Comparison of ENCODE assay signal across 11 cellular contexts in the genomic region with DNA sequence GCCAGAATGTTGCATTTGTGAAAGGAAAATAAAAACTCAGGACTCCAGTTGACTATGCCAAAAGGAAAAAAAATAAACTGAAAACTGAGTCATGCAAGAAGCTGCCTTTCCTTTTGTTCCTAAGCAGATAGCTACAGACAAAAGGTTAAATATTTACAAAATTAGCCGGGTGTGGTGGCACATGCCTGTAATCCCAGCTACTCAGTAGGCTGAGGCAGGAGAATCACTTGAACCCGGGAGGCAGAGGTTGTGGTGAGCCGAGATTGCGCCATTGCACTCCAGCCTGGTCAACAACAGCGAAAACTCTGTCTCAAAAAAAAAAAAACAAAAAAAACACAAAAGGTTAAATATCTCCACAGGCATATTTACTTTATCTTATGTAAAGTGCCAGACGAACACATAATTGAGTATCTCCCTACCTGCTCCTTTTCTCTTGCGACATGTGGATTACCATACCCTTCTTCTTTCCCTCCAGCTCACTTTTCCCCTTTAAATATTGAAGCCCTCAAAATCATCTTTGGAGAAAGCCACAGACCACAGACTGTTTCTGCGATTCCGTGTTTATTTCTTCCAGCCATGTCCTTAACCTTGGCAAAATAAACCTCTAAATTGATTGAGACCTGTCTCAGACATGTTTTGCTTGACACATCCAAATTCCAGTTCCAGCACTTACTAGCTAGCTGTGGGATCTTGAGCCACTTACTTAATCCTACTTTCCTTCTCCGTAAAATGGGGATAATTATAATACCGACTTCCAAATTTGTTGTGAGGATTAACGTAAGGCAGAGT. TPM values are rescaled to one million over a fixed set of nuclear protein-coding genes. Genes with fewer than 3 reads are reported as not detected.
DNase-seq lines count a peak whose midpoint lies in the region; ATAC-seq and TF ChIP-seq lines count a peak whose summit lies in the region.
"Had no signal": no experiment of that assay in that cellular context is flagged by ENCODE, and none has a peak within 500 bp of the region (broad histone marks: within the 10 kb centered on the region; RNA-seq: fewer than 3 reads in every experiment).

No MANE protein-coding gene starts in this region.

- ATAC-seq in HG03460 (IDR thresholded peaks at IDR 0.05; ENCODE audit: unreplicated experiment): no peak

- no peak for TF ChIP-seq CTCF in progenitor cell of endocrine pancreas (IDR thresholded peaks at IDR 0.05; ENCODE audit: unreplicated experiment)

- peaks cover 2% of the 10 kb centered on the region for H3K36me3 Mint-ChIP-seq in progenitor cell of endocrine pancreas (ENCODE audit: insufficient read depth)

- DNase-seq in DMS53 (lab: John Stamatoyannopoulos, UW) (peak; percentile 75), adipocyte (ENCODE audit: low read depth) (peak; percentile 45), glomerular visceral epithelial cell (ENCODE audit: extremely low spot score) (peak; percentile 66), pulmonary artery endothelial cell (ENCODE audit: low read depth, low spot score) (peak; percentile 5), H4 (ENCODE audit: low spot score) (no peak), progenitor cell of endocrine pancreas (ENCODE audit: low spot score, unreplicated experiment) (no peak)
- no peak for DNase-seq in stimulated activated CD4-positive, alpha-beta T cell treated with anti-CD3 and anti-CD28 coated beads, Interleukin-1b, Interleukin-23, amount 100 ng/mL, for 48 hours
- DNase-seq: activated CD4-positive, alpha-beta memory T cell treated with anti-CD3 and anti-CD28 coated beads for 36 hours; NCI-H2081; SHP77 treated with DMSO at 0.1 percent for 48 hours had no signal

- H3K36me3 ChIP-seq in adipocyte (ENCODE audit: control insufficient read depth, insufficient read depth, low read length, severe bottlenecking): no peaks in the 10 kb centered on the region

- H3K27me3 Mint-ChIP-seq in progenitor cell of endocrine pancreas: no peaks in the 10 kb centered on the region
- H3K27me3 Mint-ChIP-seq: activated CD4-positive, alpha-beta memory T cell treated with anti-CD3 and anti-CD28 coated beads for 36 hours had no signal

- no peak overlapping the region for H3K4me3 ChIP-seq in adipocyte (ENCODE audit: low read length)

- no peaks in the 10 kb centered on the region for H3K9me3 ChIP-seq in adipocyte (ENCODE audit: control insufficient read depth, low read length)

- H3K9me3 Mint-ChIP-seq in progenitor cell of endocrine pancreas (ENCODE audit: low read depth): no peaks in the 10 kb centered on the region
- H3K9me3 Mint-ChIP-seq: activated CD4-positive, alpha-beta memory T cell treated with anti-CD3 and anti-CD28 coated beads for 36 hours had no signal

- no peak overlapping the region for H3K4me3 Mint-ChIP-seq in progenitor cell of endocrine pancreas (ENCODE audit: low read depth)
- H3K4me3 Mint-ChIP-seq: activated CD4-positive, alpha-beta memory T cell treated with anti-CD3 and anti-CD28 coated beads for 36 hours had no signal

- no peaks in the 10 kb centered on the region for H3K27me3 ChIP-seq in adipocyte (replicated peaks; ENCODE audit: control insufficient read depth, insufficient read depth, low read length)

- no peak overlapping the region for H3K27ac Mint-ChIP-seq in progenitor cell of endocrine pancreas

- peaks cover 29% of the 10 kb centered on the region for H3K4me1 ChIP-seq in adipocyte (ENCODE audit: control insufficient read depth, insufficient read depth, low read length)

- no peak overlapping the region for H3K9ac ChIP-seq in adipocyte (ENCODE audit: low read length)

- peaks cover 26% of the 10 kb centered on the region for H3K4me1 Mint-ChIP-seq in progenitor cell of endocrine pancreas (ENCODE audit: low read depth)

RNA-seq across cellular contexts. Expression of a gene that starts 2.3 kb away (rescaled TPM):
- total RNA-seq in pulmonary artery endothelial cell (16.9 and 23.4 TPM in 2 replicates), progenitor cell of endocrine pancreas (25.5 and 27.8 TPM in 2 replicates)
- total RNA-seq in H4 (2014; rRNA removed; shearing (Covaris generic)): 44.5 and 80.7 TPM in 2 replicates

RNA-seq across cellular contexts. Expression of a gene that starts 30.9 kb away (rescaled TPM):
- total RNA-seq in pulmonary artery endothelial cell (59.2 and 63.5 TPM in 2 replicates), progenitor cell of endocrine pancreas (64.2 and 71.4 TPM in 2 replicates)
- total RNA-seq in H4 (2014; rRNA removed; shearing (Covaris generic)): 5.2 and 6.3 TPM in 2 replicates

RNA-seq across cellular contexts. Expression of a gene that starts 52.8 kb away (rescaled TPM):
- 0.13 and 0.32 TPM in 2 replicates for total RNA-seq in pulmonary artery endothelial cell
- 0.72 TPM in 1 of 2 replicates, not detected in the other for total RNA-seq in H4 (2014; rRNA removed; shearing (Covaris generic))
- total RNA-seq in progenitor cell of endocrine pancreas: 2.5 and 6.1 TPM in 2 replicates

Comparison
In these comparisons a context has a peak if more than half of its experiments do, and no peak if none do; other contexts are left out.
1. DNase-seq: peak in DMS53 (single experiment), adipocyte (single experiment), glomerular visceral epithelial cell (single experiment) and pulmonary artery endothelial cell (single experiment); none in stimulated activated CD4-positive, alpha-beta T cell treated with anti-CD3 and anti-CD28 coated beads, Interleukin-1b, Interleukin-23, amount 100 ng/mL, for 48 hours (single experiment), H4 (single experiment) and progenitor cell of endocrine pancreas (single experiment).